Comparison of ENCODE assay signal across 1 cellular context in the genomic region with DNA sequence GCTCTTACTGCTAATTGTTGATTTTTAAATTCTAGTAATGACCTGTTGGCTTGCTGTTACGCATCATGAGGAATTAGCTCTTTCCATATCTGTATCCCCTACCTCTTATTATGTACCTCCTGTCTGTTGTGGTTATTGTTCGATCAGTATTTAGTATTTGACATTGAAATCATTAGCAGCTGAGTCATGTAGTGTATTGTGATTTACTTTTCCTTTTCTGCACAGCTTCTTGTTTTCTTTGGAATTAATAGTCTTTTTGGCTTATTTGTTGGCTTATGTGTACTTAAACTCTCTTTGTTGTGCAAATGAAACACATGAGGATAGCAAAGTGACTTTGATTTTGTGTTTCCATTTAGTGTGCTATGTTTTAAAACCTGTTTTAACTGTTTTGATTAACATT.
TF ChIP-seq lines count a peak whose summit lies in the region.

No MANE protein-coding gene starts in this region.

TF ChIP-seq in IMR-90, 13 proteins besides CTCF, POLR2A, EP300 and RAD21:
- TF ChIP-seq CHD1 (IDR thresholded peaks at IDR 0.05; ENCODE audit: low read depth, low read length) (no peak), RFX5 (IDR thresholded peaks at IDR 0.05; ENCODE audit: low read depth, low read length) (no peak), RCOR1 (IDR thresholded peaks at IDR 0.05; ENCODE audit: insufficient replicate concordance, low read length) (no peak), BHLHE40 (IDR thresholded peaks at IDR 0.05; ENCODE audit: low read depth, low read length) (no peak), SMC3 (IDR thresholded peaks at IDR 0.05; ENCODE audit: low read depth, low read length) (no peak), MAFK (IDR thresholded peaks at IDR 0.05; ENCODE audit: low read depth, low read length) (no peak), NFE2L2 (IDR thresholded peaks at IDR 0.05; ENCODE audit: low read depth, low read length) (no peak), FOS (IDR thresholded peaks at IDR 0.05; ENCODE audit: low read depth, low read length) (no peak), MAZ (IDR thresholded peaks at IDR 0.05; ENCODE audit: borderline replicate concordance, low read depth, low read length) (no peak), CEBPB (IDR thresholded peaks at IDR 0.05; ENCODE audit: low read depth, low read length) (no peak), MXI1 (IDR thresholded peaks at IDR 0.05; ENCODE audit: borderline replicate concordance, low read depth, low read length) (no peak)
- TF ChIP-seq, protein P1, sequence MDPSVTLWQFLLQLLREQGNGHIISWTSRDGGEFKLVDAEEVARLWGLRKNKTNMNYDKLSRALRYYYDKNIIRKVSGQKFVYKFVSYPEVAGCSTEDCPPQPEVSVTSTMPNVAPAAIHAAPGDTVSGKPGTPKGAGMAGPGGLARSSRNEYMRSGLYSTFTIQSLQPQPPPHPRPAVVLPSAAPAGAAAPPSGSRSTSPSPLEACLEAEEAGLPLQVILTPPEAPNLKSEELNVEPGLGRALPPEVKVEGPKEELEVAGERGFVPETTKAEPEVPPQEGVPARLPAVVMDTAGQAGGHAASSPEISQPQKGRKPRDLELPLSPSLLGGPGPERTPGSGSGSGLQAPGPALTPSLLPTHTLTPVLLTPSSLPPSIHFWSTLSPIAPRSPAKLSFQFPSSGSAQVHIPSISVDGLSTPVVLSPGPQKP (IDR thresholded peaks at IDR 0.05; ENCODE audit: borderline replicate concordance, low read depth, low read length) = no peak
- TF ChIP-seq, protein P2, sequence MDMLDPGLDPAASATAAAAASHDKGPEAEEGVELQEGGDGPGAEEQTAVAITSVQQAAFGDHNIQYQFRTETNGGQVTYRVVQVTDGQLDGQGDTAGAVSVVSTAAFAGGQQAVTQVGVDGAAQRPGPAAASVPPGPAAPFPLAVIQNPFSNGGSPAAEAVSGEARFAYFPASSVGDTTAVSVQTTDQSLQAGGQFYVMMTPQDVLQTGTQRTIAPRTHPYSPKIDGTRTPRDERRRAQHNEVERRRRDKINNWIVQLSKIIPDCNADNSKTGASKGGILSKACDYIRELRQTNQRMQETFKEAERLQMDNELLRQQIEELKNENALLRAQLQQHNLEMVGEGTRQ (IDR thresholded peaks at IDR 0.05; ENCODE audit: low read depth, low read length) = no peak
